In genomic region chr14:41607966-41608663, GRCh38 we compare ENCODE assay signal across 11 cellular contexts. TPM values are rescaled to one million over a fixed set of nuclear protein-coding genes. Genes with fewer than 3 reads are reported as not detected.
A peak's percentile ranks its signal among the peaks of the same experiment; 100 is the strongest.
DNase-seq lines count a peak whose midpoint lies in the region; ATAC-seq and TF ChIP-seq lines count a peak whose summit lies in the region.
"Had no signal": no experiment of that assay in that cellular context is flagged by ENCODE, and none has a peak within 500 bp of the region (broad histone marks: within the 10 kb centered on the region; RNA-seq: fewer than 3 reads in every experiment).

No MANE protein-coding gene starts in this region.

- no peak for TF ChIP-seq POLR2A in GM18505 (IDR thresholded peaks at IDR 0.05; ENCODE audit: borderline replicate concordance, extremely low read depth, insufficient read depth, insufficient read length)

- H3K4me3 ChIP-seq in Caco-2 (ENCODE audit: low read depth, low read length), result no peak overlapping the region

- no peak for TF ChIP-seq CTCF in Caco-2 (IDR thresholded peaks at IDR 0.05; ENCODE audit: insufficient read depth in 1 of 2, low read depth in 1 of 2, low read length in 1 of 2, severe bottlenecking in 1 of 2, unreplicated experiment in 1 of 2)

- peak overlapping the region; percentile 71 for H3K27ac ChIP-seq in temporal lobe (ENCODE audit: low read depth, low read length)
- H3K27ac ChIP-seq: pancreas had no signal

- no peak for ATAC-seq in GM18505 (IDR thresholded peaks at IDR 0.05; ENCODE audit: unreplicated experiment)

- CTCF ChIA-PET in Caco-2 (lab: Charles Lee), result no interaction called here

- H3K27me3 Mint-ChIP-seq in activated CD4-positive, alpha-beta T cell treated with anti-CD3 and anti-CD28 coated beads, Interleukin-2, amount 10 ng/mL, durations not matched to agents 24 days and 14 days, result peaks cover 71% of the 10 kb centered on the region
- peaks cover 68% of the 10 kb centered on the region for H3K27me3 Mint-ChIP-seq in activated T-helper 2 cell treated with anti-CD3 and anti-CD28 coated beads, Interferon-gamma antibody, Interleukin-2, Interleukin-4, amounts not matched to agents 10 μg/mL and 5 μg/mL and 100 μg/mL, durations not matched to agents 14 hours and 24 hours and 36 hours (ENCODE audit: low read depth)
- H3K27me3 Mint-ChIP-seq in Caco-2 (ENCODE audit: insufficient read depth, unreplicated experiment), result no peaks in the 10 kb centered on the region

- POLR2A ChIA-PET in Caco-2 (lab: Charles Lee), result no interaction called here

- no peaks in the 10 kb centered on the region for H3K27me3 ChIP-seq in Caco-2 (replicated peaks; ENCODE audit: control insufficient read depth, insufficient read depth, low read length)

- peak overlapping the region; percentile 39 for H3K4me3 Mint-ChIP-seq in activated CD4-positive, alpha-beta T cell treated with anti-CD3 and anti-CD28 coated beads, Interleukin-2, amount 10 ng/mL, durations not matched to agents 24 days and 14 days
- peak overlapping the region; percentile 8 for H3K4me3 Mint-ChIP-seq in activated T-helper 2 cell treated with anti-CD3 and anti-CD28 coated beads, Interferon-gamma antibody, Interleukin-2, Interleukin-4, amounts not matched to agents 10 μg/mL and 5 μg/mL and 100 μg/mL, durations not matched to agents 14 hours and 24 hours and 36 hours (ENCODE audit: low read depth)
- H3K4me3 Mint-ChIP-seq in Caco-2 (ENCODE audit: unreplicated experiment), result no peak overlapping the region

- DNase-seq in activated CD4-positive, alpha-beta T cell treated with anti-CD3 and anti-CD28 coated beads, Interleukin-2, amount 10 ng/mL, durations not matched to agents 24 days and 14 days, result no peak
- DNase-seq in activated CD4-positive, alpha-beta T cell treated with anti-CD3 and anti-CD28 coated beads for 1 hour, result no peak
- DNase-seq in activated T-helper 2 cell treated with anti-CD3 and anti-CD28 coated beads, Interferon-gamma antibody, Interleukin-2, Interleukin-4, amounts not matched to agents 10 μg/mL and 5 μg/mL and 100 μg/mL, durations not matched to agents 14 hours and 24 hours and 36 hours (ENCODE audit: low spot score), result no peak
- peak; percentile 7 for DNase-seq in inferior parietal cortex (ENCODE audit: extremely low spot score)
- no peak for DNase-seq in T1000 (lab: John Stamatoyannopoulos, UW)
- DNase-seq in Caco-2, result no peak
- DNase-seq: DND-41 had no signal

- H3K27ac Mint-ChIP-seq in activated CD4-positive, alpha-beta T cell treated with anti-CD3 and anti-CD28 coated beads, Interleukin-2, amount 10 ng/mL, durations not matched to agents 24 days and 14 days, result no peak overlapping the region
- no peak overlapping the region for H3K27ac Mint-ChIP-seq in activated T-helper 2 cell treated with anti-CD3 and anti-CD28 coated beads, Interferon-gamma antibody, Interleukin-2, Interleukin-4, amounts not matched to agents 10 μg/mL and 5 μg/mL and 100 μg/mL, durations not matched to agents 14 hours and 24 hours and 36 hours
- H3K27ac Mint-ChIP-seq in Caco-2 (ENCODE audit: unreplicated experiment), result no peak overlapping the region

- H3K4me1 ChIP-seq in Caco-2, result no peaks in the 10 kb centered on the region
- H3K4me1 ChIP-seq: pancreas had no signal

- intact Hi-C loops in activated CD4-positive, alpha-beta T cell treated with anti-CD3 and anti-CD28 coated beads, Interleukin-2, amount 10 ng/mL, durations not matched to agents 24 days and 14 days (cut with micrococcal nuclease), result no loop called here
- intact Hi-C loops in activated T-helper 2 cell treated with anti-CD3 and anti-CD28 coated beads, Interferon-gamma antibody, Interleukin-2, Interleukin-4, amounts not matched to agents 10 μg/mL and 5 μg/mL and 100 μg/mL, durations not matched to agents 14 hours and 24 hours and 36 hours (cut with micrococcal nuclease), result no loop called here
- intact Hi-C loops in Caco-2 (cut with micrococcal nuclease; ENCODE audit: unreplicated experiment), result no loop called here

- no TSS peak for BruUV-seq in Caco-2 (replicated peaks; lab: Mats Ljungman, UMichigan)

- H3K9me3 ChIP-seq in Caco-2, result no peaks in the 10 kb centered on the region
- H3K9me3 ChIP-seq: pancreas had no signal

- H3K36me3 ChIP-seq in Caco-2 (ENCODE audit: control insufficient read depth, insufficient read depth, low read length), result no peaks in the 10 kb centered on the region
- H3K36me3 ChIP-seq: pancreas had no signal

- H3K4me1 Mint-ChIP-seq in activated CD4-positive, alpha-beta T cell treated with anti-CD3 and anti-CD28 coated beads, Interleukin-2, amount 10 ng/mL, durations not matched to agents 24 days and 14 days, result peaks cover 4% of the 10 kb centered on the region
- peaks cover 12% of the 10 kb centered on the region for H3K4me1 Mint-ChIP-seq in activated T-helper 2 cell treated with anti-CD3 and anti-CD28 coated beads, Interferon-gamma antibody, Interleukin-2, Interleukin-4, amounts not matched to agents 10 μg/mL and 5 μg/mL and 100 μg/mL, durations not matched to agents 14 hours and 24 hours and 36 hours (ENCODE audit: low read depth)
- no peaks in the 10 kb centered on the region for H3K4me1 Mint-ChIP-seq in Caco-2 (ENCODE audit: low read depth, unreplicated experiment)

- no peaks in the 10 kb centered on the region for H3K36me3 Mint-ChIP-seq in activated CD4-positive, alpha-beta T cell treated with anti-CD3 and anti-CD28 coated beads, Interleukin-2, amount 10 ng/mL, durations not matched to agents 24 days and 14 days (ENCODE audit: low read depth)
- no peaks in the 10 kb centered on the region for H3K36me3 Mint-ChIP-seq in activated T-helper 2 cell treated with anti-CD3 and anti-CD28 coated beads, Interferon-gamma antibody, Interleukin-2, Interleukin-4, amounts not matched to agents 10 μg/mL and 5 μg/mL and 100 μg/mL, durations not matched to agents 14 hours and 24 hours and 36 hours (ENCODE audit: low read depth)
- H3K36me3 Mint-ChIP-seq in Caco-2 (ENCODE audit: insufficient read depth, unreplicated experiment), result no peaks in the 10 kb centered on the region

- H3K9me3 Mint-ChIP-seq in activated CD4-positive, alpha-beta T cell treated with anti-CD3 and anti-CD28 coated beads, Interleukin-2, amount 10 ng/mL, durations not matched to agents 24 days and 14 days, result no peaks in the 10 kb centered on the region
- H3K9me3 Mint-ChIP-seq in activated T-helper 2 cell treated with anti-CD3 and anti-CD28 coated beads, Interferon-gamma antibody, Interleukin-2, Interleukin-4, amounts not matched to agents 10 μg/mL and 5 μg/mL and 100 μg/mL, durations not matched to agents 14 hours and 24 hours and 36 hours, result no peaks in the 10 kb centered on the region
- H3K9me3 Mint-ChIP-seq in Caco-2 (ENCODE audit: unreplicated experiment), result no peaks in the 10 kb centered on the region

RNA-seq across cellular contexts. Expression of gene LRFN5, which starts 1.4 kb away (rescaled TPM):
- total RNA-seq in activated CD4-positive, alpha-beta T cell treated with anti-CD3 and anti-CD28 coated beads, Interleukin-2, amount 10 ng/mL, durations not matched to agents 24 days and 14 days, result not detected in 2 replicates
- not detected in 2 replicates for total RNA-seq in activated T-helper 2 cell treated with anti-CD3 and anti-CD28 coated beads, Interferon-gamma antibody, Interleukin-2, Interleukin-4, amounts not matched to agents 10 μg/mL and 5 μg/mL and 100 μg/mL, durations not matched to agents 14 hours and 24 hours and 36 hours
- 56.8 TPM for total RNA-seq in temporal lobe
- not detected in 2 replicates for total RNA-seq in Caco-2 (2022)
- total RNA-seq: SK-MEL-5 had no signal

Comparison
In these comparisons a context has a peak if more than half of its experiments do, and no peak if none do; other contexts are left out.
1. RNA of gene LRFN5, which starts 1.4 kb away (total RNA-seq): 56.8 TPM in temporal lobe (single experiment); not detected in activated CD4-positive, alpha-beta T cell treated with anti-CD3 and anti-CD28 coated beads, Interleukin-2, amount 10 ng/mL, durations not matched to agents 24 days and 14 days, not detected in activated T-helper 2 cell treated with anti-CD3 and anti-CD28 coated beads, Interferon-gamma antibody, Interleukin-2, Interleukin-4, amounts not matched to agents 10 μg/mL and 5 μg/mL and 100 μg/mL, durations not matched to agents 14 hours and 24 hours and 36 hours and not detected in Caco-2; every median in the first group is over 10 times any median in the second.